11 cellular contexts compared by ENCODE assay signal in genomic region chr11:67024410-67024809, GRCh38. TPM values are rescaled to one million over a fixed set of nuclear protein-coding genes. Genes with fewer than 3 reads are reported as not detected.
DNase-seq lines count a peak whose midpoint lies in the region; TF ChIP-seq lines count a peak whose summit lies in the region.
"Had no signal": no experiment of that assay in that cellular context is flagged by ENCODE, and none has a peak within 500 bp of the region (broad histone marks: within the 10 kb centered on the region; RNA-seq: fewer than 3 reads in every experiment).

No MANE protein-coding gene starts in this region.

- intact Hi-C loops in MCF 10A (cut with micrococcal nuclease): loop anchor here (5.0 kb wide), 1 partner anchor 182 kb away; the partner anchor contains the start of gene RCE1

- H2AFZ ChIP-seq in KMS-11 (ENCODE audit: low read depth): no peak overlapping the region

- no peaks in the 10 kb centered on the region for H3K27me3 Mint-ChIP-seq in MCF 10A (ENCODE audit: insufficient read depth, unreplicated experiment)
- no peaks in the 10 kb centered on the region for H3K27me3 Mint-ChIP-seq in chondrocyte (ENCODE audit: low read depth)

- H3K4me1 ChIP-seq in KMS-11 (ENCODE audit: low read depth, poor library complexity, severe bottlenecking): peaks cover 21% of the 10 kb centered on the region

- POLR2A ChIA-PET in MCF 10A (lab: Yijun Ruan, JAX): interaction anchor here (0.6 to 1.4 kb wide), 3 partner anchors 36 to 132 kb away, joined by 3 to 5 read pairs (median 3); no protein-coding TSS in a partner anchor

- H3K9me3 Mint-ChIP-seq in MCF 10A (ENCODE audit: unreplicated experiment) (no peaks in the 10 kb centered on the region), chondrocyte (ENCODE audit: low read depth) (no peaks in the 10 kb centered on the region)

- H3K27ac Mint-ChIP-seq in MCF 10A (ENCODE audit: low read depth, unreplicated experiment) (no peak overlapping the region), chondrocyte (ENCODE audit: unreplicated experiment) (no peak overlapping the region)

- H3K4me1 Mint-ChIP-seq in MCF 10A (ENCODE audit: insufficient read depth, unreplicated experiment) (peaks cover 22% of the 10 kb centered on the region), chondrocyte (ENCODE audit: low read depth) (peaks cover 34% of the 10 kb centered on the region)

- H4K20me1 ChIP-seq in KMS-11 (ENCODE audit: insufficient read depth): no peaks in the 10 kb centered on the region

- peak overlapping the region; percentile 67 for H3K4me2 ChIP-seq in KMS-11

- in situ Hi-C loops in GM13976 (cut with MboI; ENCODE audit: low sequenced_read_pairs, unreplicated experiment): no loop called here

- peak; percentile 10 to 37 for DNase-seq in activated CD4-positive, alpha-beta T cell treated with anti-CD3 and anti-CD28 coated beads for 24 hours (ENCODE audit: low read depth in 2 of 2)
- peak; percentile 26 for DNase-seq in MCF 10A (ENCODE audit: unreplicated experiment)
- DNase-seq in stimulated activated CD8-positive, alpha-beta memory T cell treated with anti-CD3 and anti-CD28 coated beads, Interleukin-15, amount 100 ng/mL, for 4 hours (ENCODE audit: low read depth in 2 of 2): peak; percentile 20 to 38
- DNase-seq in GM13976 (ENCODE audit: low spot score): no peak
- DNase-seq in NCI-H526 treated with DMSO at 0.1 percent for 48 hours (lab: John Stamatoyannopoulos, UW): no peak
- DNase-seq in chondrocyte (ENCODE audit: low spot score): no peak
- DNase-seq in midbrain (lab: John Stamatoyannopoulos, UW): no peak
- DNase-seq: SK-N-SH, upper lobe of right lung had no signal

- CTCF ChIA-PET in MCF 10A (lab: Yijun Ruan, JAX): interaction anchor here (0.5 to 0.6 kb wide), 3 partner anchors 33 to 188 kb away, joined by 3 to 7 read pairs (median 3); no protein-coding TSS in a partner anchor

- H3K4me3 Mint-ChIP-seq in MCF 10A (ENCODE audit: unreplicated experiment) (no peak overlapping the region), chondrocyte (ENCODE audit: unreplicated experiment) (no peak overlapping the region)

- no peak overlapping the region for H3K9ac ChIP-seq in KMS-11
- H3K9ac ChIP-seq: SK-N-SH had no signal

- H3K27ac ChIP-seq in KMS-11: no peak overlapping the region
- H3K27ac ChIP-seq: upper lobe of right lung had no signal

- H3K36me3 Mint-ChIP-seq in MCF 10A (ENCODE audit: insufficient read depth, unreplicated experiment) (no peaks in the 10 kb centered on the region), chondrocyte (ENCODE audit: low read depth) (no peaks in the 10 kb centered on the region)

- TF ChIP-seq CTCF in KMS-11 (conservative IDR thresholded peaks at IDR 0.05; ENCODE audit: low read depth, low read length) (no peak), MCF 10A (IDR thresholded peaks at IDR 0.05; ENCODE audit: unreplicated experiment) (no peak), GM13976 (IDR thresholded peaks at IDR 0.05; ENCODE audit: borderline replicate concordance, control extremely low read depth, extremely low read depth, insufficient read depth, missing control alignments) (no peak), chondrocyte (IDR thresholded peaks at IDR 0.05) (no peak)

- no peaks in the 10 kb centered on the region for H3K79me2 ChIP-seq in KMS-11 (ENCODE audit: insufficient read depth, low read depth)

- no peaks in the 10 kb centered on the region for H3K36me3 ChIP-seq in KMS-11 (ENCODE audit: insufficient read depth)
- H3K36me3 ChIP-seq: upper lobe of right lung had no signal

- no TSS peak for BruUV-seq in MCF 10A (replicated peaks; lab: Mats Ljungman, UMichigan)

- H3K27me3 ChIP-seq in KMS-11 (ENCODE audit: insufficient read depth, low read depth): peaks cover 30% of the 10 kb centered on the region

- H3K4me3 ChIP-seq in KMS-11 (IDR thresholded peaks at IDR 0.05; ENCODE audit: insufficient read depth, low read depth, low read length): no peak overlapping the region
- H3K4me3 ChIP-seq: upper lobe of right lung had no signal

RNA-seq across cellular contexts. Expression of gene SYT12, which starts 1.5 kb away (rescaled TPM):
- total RNA-seq in MCF 10A (2022) (0.44 and 0.59 TPM in 2 replicates), chondrocyte (7.2 to 15.3 TPM (median 7.2 TPM) in 3 replicates)
- total RNA-seq: myocyte, upper lobe of right lung had no signal

RNA-seq across cellular contexts. Expression of gene RHOD, which starts 32.2 kb away (rescaled TPM):
- total RNA-seq in MCF 10A (2022) (132 and 190 TPM in 2 replicates), chondrocyte (17.4 to 26.5 TPM (median 26.0 TPM) in 3 replicates)

RNA-seq across cellular contexts. Expression of gene C11orf86, which starts 49.3 kb away (rescaled TPM):
- total RNA-seq in MCF 10A (2022) (not detected in 2 replicates), chondrocyte (not detected in 3 replicates)
- total RNA-seq: myocyte, upper lobe of right lung had no signal

Comparison
In these comparisons a context has a peak if more than half of its experiments do, and no peak if none do; other contexts are left out.
1. DNase-seq: peak in activated CD4-positive, alpha-beta T cell treated with anti-CD3 and anti-CD28 coated beads for 24 hours (2 of 2), MCF 10A (single experiment) and stimulated activated CD8-positive, alpha-beta memory T cell treated with anti-CD3 and anti-CD28 coated beads, Interleukin-15, amount 100 ng/mL, for 4 hours (2 of 2); none in GM13976 (single experiment), NCI-H526 treated with DMSO at 0.1 percent for 48 hours (single experiment), chondrocyte (single experiment) and midbrain (single experiment).